ENCODE assay signal across 30 cellular contexts in the genomic region with DNA sequence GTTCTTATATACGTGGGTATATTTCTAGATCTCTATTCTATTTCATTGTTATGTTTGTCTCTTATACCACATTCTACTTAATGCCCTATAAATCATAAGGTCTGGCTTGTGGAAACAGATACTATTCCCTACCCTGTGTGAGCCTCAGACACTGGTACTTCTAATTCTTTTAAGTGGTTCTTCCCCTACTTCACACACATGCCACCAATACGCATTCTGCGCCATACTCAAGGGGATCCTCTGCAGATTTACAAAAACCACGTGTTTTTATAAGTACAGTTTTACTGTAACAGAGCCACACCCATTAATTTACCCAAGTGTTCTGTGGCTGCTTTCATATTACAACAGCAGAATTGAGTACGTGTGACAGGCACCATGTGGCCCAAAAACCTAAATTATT.
"Had no signal": no experiment of that assay in that cellular context is flagged by ENCODE, and none has a peak within 500 bp of the region (broad histone marks: within the 10 kb centered on the region; RNA-seq: fewer than 3 reads in every experiment).

No MANE protein-coding gene starts in this region.

- H3K4me3 Mint-ChIP-seq: activated B cell treated with CpG ODN at 0.5 μM for 24 hours; activated CD8-positive, alpha-beta T cell treated with anti-CD3 and anti-CD28 coated beads for 36 hours; activated naive CD4-positive, alpha-beta T cell treated with anti-CD3 and anti-CD28 coated beads for 36 hours; activated naive CD4-positive, alpha-beta T cell treated with anti-CD3 and anti-CD28 coated beads, Interleukin-2, amount 50 U/mL, for 24 hours; activated naive CD8-positive, alpha-beta T cell treated with anti-CD3 and anti-CD28 coated beads for 36 hours; activated T-helper 1 cell treated with anti-CD3 and anti-CD28 coated beads, Interleukin-12 subunit alpha, Interleukin-12 subunit beta, Interleukin-2, Interleukin-4 antibody, amounts not matched to agents 30 ng/mL and 10 ng/mL and 1 ng/mL, durations not matched to agents 14 hours and 24 hours and 36 hours; brain; T-helper 17 cell; T-helper 2 cell treated with Interferon-gamma antibody and Interleukin-4, amounts not matched to agents 5 μg/mL and 100 μg/mL, for 36 hours had no signal

- H3K36me3 Mint-ChIP-seq: activated naive CD4-positive, alpha-beta T cell treated with anti-CD3 and anti-CD28 coated beads, Interleukin-2, amount 50 U/mL, for 24 hours; activated naive CD8-positive, alpha-beta T cell treated with anti-CD3 and anti-CD28 coated beads for 36 hours had no signal

- H3K4me3 ChIP-seq: ascending aorta, breast epithelium, cardiac muscle cell, colonic mucosa, esophagus squamous epithelium had no signal

- H3K27me3 Mint-ChIP-seq: activated B cell treated with CpG ODN at 0.5 μM for 24 hours; activated CD8-positive, alpha-beta T cell treated with anti-CD3 and anti-CD28 coated beads for 36 hours; activated naive CD4-positive, alpha-beta T cell treated with anti-CD3 and anti-CD28 coated beads, Interleukin-2, amount 50 U/mL, for 24 hours had no signal

- H3K9me3 Mint-ChIP-seq: activated B cell treated with CpG ODN at 0.5 μM for 24 hours; activated naive CD4-positive, alpha-beta T cell treated with anti-CD3 and anti-CD28 coated beads for 36 hours; activated naive CD4-positive, alpha-beta T cell treated with anti-CD3 and anti-CD28 coated beads, Interleukin-2, amount 50 U/mL, for 24 hours; activated T-helper 1 cell treated with anti-CD3 and anti-CD28 coated beads, Interleukin-12 subunit alpha, Interleukin-12 subunit beta, Interleukin-2, Interleukin-4 antibody, amounts not matched to agents 30 ng/mL and 10 ng/mL and 1 ng/mL, durations not matched to agents 14 hours and 24 hours and 36 hours; activated T-helper 2 cell treated with anti-CD3 and anti-CD28 coated beads, Interferon-gamma antibody, Interleukin-2, Interleukin-4, amounts not matched to agents 10 μg/mL and 5 μg/mL and 100 μg/mL, durations not matched to agents 14 hours and 24 hours and 36 hours; T-helper 2 cell treated with Interferon-gamma antibody and Interleukin-4, amounts not matched to agents 5 μg/mL and 100 μg/mL, for 36 hours had no signal

- ATAC-seq: activated CD4-positive, CD25-positive, alpha-beta regulatory T cell treated with anti-CD3 and anti-CD28 coated beads, Interleukin-2, amount 50 U/mL, for 24 hours; activated CD8-positive, alpha-beta T cell treated with anti-CD3 and anti-CD28 coated beads for 36 hours; T-helper 17 cell had no signal

- DNase-seq: activated B cell treated with CpG ODN at 0.5 μM for 24 hours; activated CD4-positive, alpha-beta T cell treated with anti-CD3 and anti-CD28 coated beads for 48 hours; activated CD4-positive, alpha-beta T cell treated with anti-CD3 and anti-CD28 coated beads, Interleukin-2, amount 50 U/mL, for 1 hour; activated CD4-positive, alpha-beta T cell treated with anti-CD3 and anti-CD28 coated beads, Interleukin-2, amount 50 U/mL, for 48 hours; activated CD8-positive, alpha-beta memory T cell treated with anti-CD3 and anti-CD28 coated beads for 24 hours; activated CD8-positive, alpha-beta T cell treated with anti-CD3 and anti-CD28 coated beads for 36 hours; activated effector memory CD4-positive, alpha-beta T cell treated with anti-CD3 and anti-CD28 coated beads, Interleukin-2, amount 50 U/mL, for 16 hours; activated naive CD4-positive, alpha-beta T cell treated with anti-CD3 and anti-CD28 coated beads for 36 hours; activated naive CD8-positive, alpha-beta T cell treated with anti-CD3 and anti-CD28 coated beads for 36 hours; activated T-cell treated with anti-CD3 and anti-CD28 coated beads, Interleukin-2, amount 50 U/mL, for 1 hour; activated T-cell treated with anti-CD3 and anti-CD28 coated beads, Interleukin-2, amount 50 U/mL, for 48 hours; central memory CD4-positive, alpha-beta T cell; cerebellar nuclear complex; colonic mucosa; effector CD8-positive, alpha-beta T cell; esophagus squamous epithelium; foreskin fibroblast; head of caudate nucleus; T-helper 17 cell; T1000; WERI-Rb-1 had no signal

- H3K27ac Mint-ChIP-seq: activated B cell treated with CpG ODN at 0.5 μM for 24 hours; activated CD8-positive, alpha-beta T cell treated with anti-CD3 and anti-CD28 coated beads for 36 hours; activated naive CD4-positive, alpha-beta T cell treated with anti-CD3 and anti-CD28 coated beads for 36 hours; activated naive CD4-positive, alpha-beta T cell treated with anti-CD3 and anti-CD28 coated beads, Interleukin-2, amount 50 U/mL, for 24 hours; activated naive CD8-positive, alpha-beta T cell treated with anti-CD3 and anti-CD28 coated beads for 36 hours; activated T-helper 1 cell treated with anti-CD3 and anti-CD28 coated beads, Interleukin-12 subunit alpha, Interleukin-12 subunit beta, Interleukin-2, Interleukin-4 antibody, amounts not matched to agents 30 ng/mL and 10 ng/mL and 1 ng/mL, durations not matched to agents 14 hours and 24 hours and 36 hours; activated T-helper 2 cell treated with anti-CD3 and anti-CD28 coated beads, Interferon-gamma antibody, Interleukin-2, Interleukin-4, amounts not matched to agents 10 μg/mL and 5 μg/mL and 100 μg/mL, durations not matched to agents 14 hours and 24 hours and 36 hours; brain; T-helper 17 cell; T-helper 2 cell treated with Interferon-gamma antibody and Interleukin-4, amounts not matched to agents 5 μg/mL and 100 μg/mL, for 36 hours had no signal

- H3K4me1 Mint-ChIP-seq: activated B cell treated with CpG ODN at 0.5 μM for 24 hours; activated naive CD4-positive, alpha-beta T cell treated with anti-CD3 and anti-CD28 coated beads, Interleukin-2, amount 50 U/mL, for 24 hours; activated naive CD8-positive, alpha-beta T cell treated with anti-CD3 and anti-CD28 coated beads for 36 hours; brain; T-helper 17 cell had no signal
